8 cellular contexts compared by ENCODE assay signal in genomic region chr7:72321637-72322036, GRCh38.
"Had no signal": no experiment of that assay in that cellular context is flagged by ENCODE, and none has a peak within 500 bp of the region (broad histone marks: within the 10 kb centered on the region; RNA-seq: fewer than 3 reads in every experiment).

No MANE protein-coding gene starts in this region.

- H3K4me3 ChIP-seq: GM23248, HAP-1, K562 had no signal

- H3K27ac ChIP-seq: GM23248 had no signal

- H3K9me3 ChIP-seq: HAP-1 had no signal

- H3K4me1 ChIP-seq: HAP-1 had no signal

- H2AFZ ChIP-seq: GM23248 had no signal

- H3K9ac ChIP-seq: GM23248 had no signal

- ATAC-seq: HCT116, K562 had no signal

- DNase-seq: GM23248, GOT3, H7, HFFc6, IMR-90 had no signal

- H3K36me3 ChIP-seq: HAP-1 had no signal
